In the genomic region with DNA sequence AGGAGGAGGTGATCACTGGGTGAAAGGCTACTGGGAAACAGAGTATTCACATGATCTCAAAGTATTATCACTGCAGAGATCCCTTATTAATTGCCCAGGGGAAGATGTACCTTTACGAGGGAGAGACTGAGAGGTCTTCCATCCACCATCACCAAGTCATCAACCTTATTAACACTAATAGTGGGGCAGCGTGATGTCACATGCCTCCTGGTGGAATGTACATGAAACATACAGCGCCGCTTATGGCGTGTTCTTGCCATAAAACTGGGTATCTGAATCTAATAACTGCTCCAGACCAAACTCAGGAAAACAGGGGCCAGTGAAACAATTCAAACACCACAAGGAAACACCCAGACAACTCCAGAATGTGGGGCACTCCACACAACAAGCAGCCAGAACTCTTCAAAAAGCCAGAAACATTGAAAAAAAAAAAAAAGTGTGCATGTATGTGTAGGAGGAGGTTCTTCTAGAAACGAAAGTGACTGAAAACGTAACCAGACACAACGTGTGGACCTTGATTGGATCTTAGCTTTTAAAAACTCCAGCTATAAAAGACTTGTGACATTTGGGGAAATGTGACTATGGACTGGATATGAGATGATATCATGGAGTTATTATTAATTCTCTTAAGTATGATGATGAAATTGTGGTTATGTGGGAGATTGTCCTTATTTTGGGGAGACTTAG, we compare ENCODE assay signal across 8 cellular contexts. TPM values are rescaled to one million over a fixed set of nuclear protein-coding genes. Genes with fewer than 3 reads are reported as not detected.
DNase-seq lines count a peak whose midpoint lies in the region; ATAC-seq and TF ChIP-seq lines count a peak whose summit lies in the region.

No MANE protein-coding gene starts in this region.

- peak overlapping the region; percentile 81 for H3K4me3 Mint-ChIP-seq in activated CD4-positive, alpha-beta memory T cell treated with anti-CD3 and anti-CD28 coated beads, Interleukin-2, amount 10 ng/mL, durations not matched to agents 7 days and 5 days

- ATAC-seq in SK-N-SH treated with all-trans-retinoic acid at 6 μM for 48 hours = no peak
- ATAC-seq in HG02981 (IDR thresholded peaks at IDR 0.05; ENCODE audit: unreplicated experiment) = no peak

- H3K4me3 ChIP-seq in SK-N-SH (ENCODE audit: low read depth in 2 of 2, low read length in 1 of 2) = no peak overlapping the region
- H3K4me3 ChIP-seq in foreskin fibroblast (ENCODE audit: low read depth in 1 of 2, low read length in 2 of 2) = peak overlapping the region; percentile 29 to 35
- peak overlapping the region; percentile 31 to 34 for H3K4me3 ChIP-seq in tibial artery

- H4K20me1 ChIP-seq in SK-N-SH (ENCODE audit: insufficient read depth) = no peaks in the 10 kb centered on the region

- POLR2A ChIA-PET in SK-N-SH (lab: Yijun Ruan, JAX) = no interaction called here
- POLR2A ChIA-PET in activated CD4-positive, alpha-beta memory T cell treated with anti-CD3 and anti-CD28 coated beads, Interleukin-2, amount 10 ng/mL, durations not matched to agents 7 days and 5 days (lab: Charles Lee) = interaction anchor here (0.6 to 3.3 kb wide), 9 partner anchors 10 to 347 kb away, joined by 3 to 18 read pairs (median 5); a partner anchor contains a TSS

- H3K36me3 ChIP-seq in SK-N-SH (replicated peaks in 1 of 2; ENCODE audit: control insufficient read depth in 1 of 2, insufficient read depth in 2 of 2, low read length in 1 of 2) = peaks cover 0 to 3% of the 10 kb centered on the region in 2 experiments
- H3K36me3 ChIP-seq in tibial artery = no peaks in the 10 kb centered on the region

- H3F3A ChIP-seq in SK-N-SH (replicated peaks; ENCODE audit: insufficient read depth) = no peaks in the 10 kb centered on the region

- H3K27ac ChIP-seq in SK-N-SH (ENCODE audit: low read depth in 2 of 2, low read length in 1 of 2) (peak overlapping the region in 1 of 2 experiments; percentile 64; a peak in 2 of 4 replicates), tibial artery (peak overlapping the region; percentile 85 to 89)

- no peak for TF ChIP-seq RAD21 in SK-N-SH (IDR thresholded peaks at IDR 0.05; ENCODE audit: low read length)

- H3K9ac ChIP-seq in SK-N-SH = no peak overlapping the region

- TF ChIP-seq CTCF in SK-N-SH (IDR thresholded peaks at IDR 0.05) (peak; percentile 30), foreskin fibroblast (IDR thresholded peaks at IDR 0.05; ENCODE audit: low read depth, low read length) (no peak), tibial artery (IDR thresholded peaks at IDR 0.05) (peak; percentile 3 to 22)

- intact Hi-C loops in tibial artery (cut with DNase I; ENCODE audit: low total_unique reads) = loop anchor here (2.0 kb wide), 1 partner anchor 60 kb away; no protein-coding TSS in a partner anchor

- peaks cover 28% of the 10 kb centered on the region; the same call in 1 of the 2 replicates for H3K79me2 ChIP-seq in SK-N-SH (ENCODE audit: insufficient read depth)

- H3K27me3 ChIP-seq in SK-N-SH (ENCODE audit: insufficient read depth) = no peaks in the 10 kb centered on the region
- H3K27me3 ChIP-seq in tibial artery = no peaks in the 10 kb centered on the region

- CTCF ChIA-PET in SK-N-SH (lab: Yijun Ruan, JAX) = interaction anchor here (0.7 to 1.9 kb wide), 13 partner anchors 9 to 180 kb away, joined by 3 to 7 read pairs (median 3); a partner anchor contains a TSS
- CTCF ChIA-PET in activated CD4-positive, alpha-beta memory T cell treated with anti-CD3 and anti-CD28 coated beads, Interleukin-2, amount 10 ng/mL, durations not matched to agents 7 days and 5 days (lab: Charles Lee) = interaction anchor here (0.7 to 2.4 kb wide), 24 partner anchors 9 to 187 kb away, joined by 3 to 17 read pairs (median 4); a partner anchor contains a TSS

- no peaks in the 10 kb centered on the region for H3K27me3 Mint-ChIP-seq in activated CD4-positive, alpha-beta memory T cell treated with anti-CD3 and anti-CD28 coated beads, Interleukin-2, amount 10 ng/mL, durations not matched to agents 7 days and 5 days

- H3K9me2 ChIP-seq in SK-N-SH = no peaks in the 10 kb centered on the region

- H2AFZ ChIP-seq in SK-N-SH (ENCODE audit: low read depth) = no peak overlapping the region

- no peaks in the 10 kb centered on the region for H3K9me3 ChIP-seq in SK-N-SH
- no peaks in the 10 kb centered on the region for H3K9me3 ChIP-seq in tibial artery

- WGBS in SK-N-SH (ENCODE audit: low lambda C conversion rate) = 85% methylated on average over 8 of the region's 8 CpGs

- H3K27ac Mint-ChIP-seq in activated CD4-positive, alpha-beta memory T cell treated with anti-CD3 and anti-CD28 coated beads, Interleukin-2, amount 10 ng/mL, durations not matched to agents 7 days and 5 days = peak overlapping the region; percentile 92

- no peak for TF ChIP-seq EP300 in SK-N-SH (IDR thresholded peaks at IDR 0.05; ENCODE audit: borderline replicate concordance in 1 of 2, low read depth in 1 of 2, low read length in 1 of 2)

- DNase-seq in SK-N-SH (no peak), foreskin fibroblast (peak; percentile 21 to 53), tibial artery (no peak), DMS153 treated with DMSO at 0.1 percent for 48 hours (lab: John Stamatoyannopoulos, UW; ENCODE audit: unreplicated experiment) (no peak), mucosa of gallbladder (ENCODE audit: low spot score) (no peak)
- peak; percentile 54 for DNase-seq in activated CD4-positive, alpha-beta memory T cell treated with anti-CD3 and anti-CD28 coated beads, Interleukin-2, amount 10 ng/mL, durations not matched to agents 7 days and 5 days

- H3K4me1 ChIP-seq in SK-N-SH (ENCODE audit: control insufficient read depth in 1 of 2, insufficient read depth in 2 of 2, low read depth in 1 of 2, low read length in 1 of 2) (peaks cover 0 to 40% of the 10 kb centered on the region in 2 experiments; a peak in 2 of 4 replicates), tibial artery (peaks cover 0 to 82% (median 69%) of the 10 kb centered on the region in 4 donors)

- no peaks in the 10 kb centered on the region for H3K9me3 Mint-ChIP-seq in activated CD4-positive, alpha-beta memory T cell treated with anti-CD3 and anti-CD28 coated beads, Interleukin-2, amount 10 ng/mL, durations not matched to agents 7 days and 5 days

- peaks cover 26% of the 10 kb centered on the region for H3K36me3 Mint-ChIP-seq in activated CD4-positive, alpha-beta memory T cell treated with anti-CD3 and anti-CD28 coated beads, Interleukin-2, amount 10 ng/mL, durations not matched to agents 7 days and 5 days (ENCODE audit: low read depth)

- peaks cover 67% of the 10 kb centered on the region for H3K4me1 Mint-ChIP-seq in activated CD4-positive, alpha-beta memory T cell treated with anti-CD3 and anti-CD28 coated beads, Interleukin-2, amount 10 ng/mL, durations not matched to agents 7 days and 5 days

- no peak overlapping the region for H3K4me2 ChIP-seq in SK-N-SH

TF ChIP-seq in SK-N-SH, 30 proteins besides CTCF, POLR2A, EP300 and RAD21 (continues in another document):
- no peak for TF ChIP-seq TCF12 (IDR thresholded peaks at IDR 0.05)
- no peak for TF ChIP-seq FOSL2 (IDR thresholded peaks at IDR 0.05; ENCODE audit: borderline replicate concordance, low read depth)
- no peak for TF ChIP-seq ELF1 (IDR thresholded peaks at IDR 0.05)
- TF ChIP-seq, protein P1, sequence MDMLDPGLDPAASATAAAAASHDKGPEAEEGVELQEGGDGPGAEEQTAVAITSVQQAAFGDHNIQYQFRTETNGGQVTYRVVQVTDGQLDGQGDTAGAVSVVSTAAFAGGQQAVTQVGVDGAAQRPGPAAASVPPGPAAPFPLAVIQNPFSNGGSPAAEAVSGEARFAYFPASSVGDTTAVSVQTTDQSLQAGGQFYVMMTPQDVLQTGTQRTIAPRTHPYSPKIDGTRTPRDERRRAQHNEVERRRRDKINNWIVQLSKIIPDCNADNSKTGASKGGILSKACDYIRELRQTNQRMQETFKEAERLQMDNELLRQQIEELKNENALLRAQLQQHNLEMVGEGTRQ (IDR thresholded peaks at IDR 0.05; ENCODE audit: borderline replicate concordance, low read depth, low read length) = no peak
- no peak for TF ChIP-seq RCOR1 (IDR thresholded peaks at IDR 0.05; ENCODE audit: low read length)
- TF ChIP-seq NRF1 (IDR thresholded peaks at IDR 0.05; ENCODE audit: low read depth, low read length) = no peak
- TF ChIP-seq, protein P2, sequence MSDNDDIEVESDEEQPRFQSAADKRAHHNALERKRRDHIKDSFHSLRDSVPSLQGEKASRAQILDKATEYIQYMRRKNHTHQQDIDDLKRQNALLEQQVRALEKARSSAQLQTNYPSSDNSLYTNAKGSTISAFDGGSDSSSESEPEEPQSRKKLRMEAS (IDR thresholded peaks at IDR 0.05; ENCODE audit: low read depth) = no peak

TF ChIP-seq in SK-N-SH treated with all-trans-retinoic acid at 6 μM for 48 hours, 23 proteins besides CTCF, POLR2A, EP300 and RAD21:
- no peak for TF ChIP-seq OSR1 (CRISPR knock-in tag; IDR thresholded peaks at IDR 0.05)
- TF ChIP-seq ZNF70 (CRISPR knock-in tag; IDR thresholded peaks at IDR 0.05) = no peak
- no peak for TF ChIP-seq ZFP3 (CRISPR knock-in tag; IDR thresholded peaks at IDR 0.05)

RNA-seq across cellular contexts. Expression of a gene that starts 4.6 kb away (rescaled TPM):
- 9.3 and 10.4 TPM in 2 replicates for polyA plus RNA-seq in SK-N-SH (2012; rRNA removed)
- polyA plus RNA-seq in SK-N-SH (2012; cell fraction: cytosol; rRNA removed) = 6.1 and 8.5 TPM in 2 replicates
- polyA plus RNA-seq in SK-N-SH (2012; cell fraction: nucleus; rRNA removed) = 17.5 and 19.6 TPM in 2 replicates
- total RNA-seq in activated CD4-positive, alpha-beta memory T cell treated with anti-CD3 and anti-CD28 coated beads, Interleukin-2, amount 10 ng/mL, durations not matched to agents 7 days and 5 days = 10 to 100 TPM; 31.9 to 34.7 TPM
- 25.3 TPM for total RNA-seq in mucosa of gallbladder

RNA-seq across cellular contexts. Expression of a gene that starts 57.9 kb away (rescaled TPM):
- polyA plus RNA-seq in SK-N-SH (2012; rRNA removed) = 0.42 and 0.54 TPM in 2 replicates
- not detected in 2 replicates for polyA plus RNA-seq in SK-N-SH (2012; cell fraction: cytosol; rRNA removed)
- polyA plus RNA-seq in SK-N-SH (2012; cell fraction: nucleus; rRNA removed) = 6.0 and 13.8 TPM in 2 replicates
- total RNA-seq in activated CD4-positive, alpha-beta memory T cell treated with anti-CD3 and anti-CD28 coated beads, Interleukin-2, amount 10 ng/mL, durations not matched to agents 7 days and 5 days = 1 to 10 TPM; 3.3 to 4.4 TPM
- 4.7 TPM for total RNA-seq in mucosa of gallbladder

Comparison
In these comparisons a context has a peak if more than half of its experiments do, and no peak if none do; other contexts are left out.
1. DNase-seq: peak in activated CD4-positive, alpha-beta memory T cell treated with anti-CD3 and anti-CD28 coated beads, Interleukin-2, amount 10 ng/mL, durations not matched to agents 7 days and 5 days (single experiment) and foreskin fibroblast (2 of 2); none in SK-N-SH (single experiment), tibial artery (0 of 2), DMS153 treated with DMSO at 0.1 percent for 48 hours (single experiment) and mucosa of gallbladder (single experiment).
2. H3K4me3 ChIP-seq: peak in foreskin fibroblast (2 of 2) and tibial artery (2 of 2); none in SK-N-SH (0 of 2).